Comparison of ENCODE assay signal across 8 cellular contexts in genomic region chr4:173370477-173371291, GRCh38. TPM values are rescaled to one million over a fixed set of nuclear protein-coding genes. Genes with fewer than 3 reads are reported as not detected.
DNase-seq lines count a peak whose midpoint lies in the region; ATAC-seq, FAIRE-seq and TF ChIP-seq lines count a peak whose summit lies in the region.

Gene SAP30, plus strand, starts transcription at chr4:173370954. Its CDS starts 229 bp downstream, at chr4:173371183.

- DNase-seq in NCI-H2107 treated with DMSO at 0.1 percent for 48 hours (lab: John Stamatoyannopoulos, UW; ENCODE audit: unreplicated experiment) (peak; percentile 89), body of pancreas (peak; percentile 98 to 99 (median 98)), iPS DF 19.7 (ENCODE audit: low read depth, low spot score) (peak; percentile 85), sciatic nerve (ENCODE audit: low spot score) (peak; percentile 99)

- no peaks in the 10 kb centered on the region for H3K9me3 ChIP-seq in body of pancreas

- FAIRE-seq in TTC549 (lab: Jason Lieb, UNC): peak; percentile 89

- H3K27me3 ChIP-seq in body of pancreas: no peaks in the 10 kb centered on the region

- H3K27ac ChIP-seq in 22Rv1 (peak within 1 kb of the TSS; percentile 88), body of pancreas (peak within 1 kb of the TSS; percentile 79 to 92 (median 88))

- peak within 1 kb of the TSS; percentile 64 to 97 for H3K4me3 ChIP-seq in body of pancreas

- 1% methylated on average over 53 to 59 of the region's 72 CpGs for WGBS in body of pancreas, 2 donors

- TF ChIP-seq CTCF in 22Rv1 (IDR thresholded peaks at IDR 0.05) (no peak), body of pancreas (IDR thresholded peaks at IDR 0.05) (no peak)

- intact Hi-C loops in body of pancreas (cut with DNase I) (no loop called here), sciatic nerve (cut with DNase I) (no loop called here)

- H3K4me1 ChIP-seq in body of pancreas: peaks cover 11% of the 10 kb centered on the region

- ATAC-seq in GM18520 (IDR thresholded peaks at IDR 0.05; ENCODE audit: unreplicated experiment) (peak; percentile 57), HG03064 (IDR thresholded peaks at IDR 0.05; ENCODE audit: low read depth, unreplicated experiment) (peak; percentile 62), body of pancreas (peak; percentile 93), sciatic nerve (peak; percentile 97)

- no peaks in the 10 kb centered on the region for H3K36me3 ChIP-seq in body of pancreas (replicated peaks in 1 of 2; ENCODE audit: insufficient read depth in 1 of 2, low read depth in 2 of 2)

- TF ChIP-seq POLR2A in body of pancreas (IDR thresholded peaks at IDR 0.05): peak; percentile 75 to 97 (median 91)

RNA-seq across cellular contexts. Expression of gene SAP30, which starts in this region (rescaled TPM):
- 10 to 100 TPM; 10.2 to 10.6 TPM for total RNA-seq in body of pancreas
- 15.4 TPM for total RNA-seq in sciatic nerve

Comparison
In these comparisons a context has a peak if more than half of its experiments do, and no peak if none do; other contexts are left out.
1. Peak in every context shown above with its lines: DNase-seq, ATAC-seq, H3K4me3 ChIP-seq and H3K27ac ChIP-seq.